In the genomic region with DNA sequence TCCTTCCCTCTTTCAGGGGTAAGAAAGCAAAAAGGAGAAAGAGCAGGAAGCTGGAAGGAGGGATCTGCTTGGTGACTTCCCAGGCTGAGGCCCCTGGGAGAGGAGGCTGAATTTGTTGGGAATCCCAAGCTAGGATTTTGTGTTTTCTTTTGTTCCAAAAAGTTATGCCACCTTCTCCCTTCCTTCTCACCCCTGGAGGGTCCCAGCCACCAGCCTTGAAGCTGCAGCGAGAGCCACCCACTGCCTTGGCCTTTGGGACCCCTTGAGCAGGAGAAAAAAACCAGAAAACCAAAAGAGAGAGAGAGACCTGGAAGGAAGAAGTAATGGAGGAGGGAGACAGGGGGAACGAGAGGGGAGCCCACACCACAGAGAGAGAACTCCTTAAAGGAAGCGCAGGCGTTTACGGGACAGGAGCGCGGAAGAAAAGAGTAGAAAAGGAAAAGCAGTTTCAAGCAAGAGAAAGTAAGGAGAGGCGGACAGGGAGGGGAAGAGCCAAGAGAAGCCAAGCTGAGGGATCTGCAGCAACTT, we compare ENCODE assay signal across 16 cellular contexts. TPM values are rescaled to one million over a fixed set of nuclear protein-coding genes. Genes with fewer than 3 reads are reported as not detected.
DNase-seq lines count a peak whose midpoint lies in the region; ATAC-seq and TF ChIP-seq lines count a peak whose summit lies in the region.
"Had no signal": no experiment of that assay in that cellular context is flagged by ENCODE, and none has a peak within 500 bp of the region (broad histone marks: within the 10 kb centered on the region; RNA-seq: fewer than 3 reads in every experiment).

No MANE protein-coding gene starts in this region.

- peaks cover 33% of the 10 kb centered on the region for H3K4me1 Mint-ChIP-seq in activated T-cell treated with anti-CD3 and anti-CD28 coated beads, Interleukin-2, amount 50 U/mL, for 72 hours (ENCODE audit: low read depth)
- peaks cover 11% of the 10 kb centered on the region for H3K4me1 Mint-ChIP-seq in activated T-helper 17 cell treated with anti-CD3 and anti-CD28 coated beads, Interleukin-2, amount 50 U/mL, for 72 hours

- no peak overlapping the region for H3K27ac ChIP-seq in iPS-20b (ENCODE audit: low read length)
- H3K27ac ChIP-seq in Peyer's patch = no peak overlapping the region
- H3K27ac ChIP-seq: gastrocnemius medialis, upper lobe of left lung had no signal

- H3K36me3 Mint-ChIP-seq in activated T-cell treated with anti-CD3 and anti-CD28 coated beads, Interleukin-2, amount 50 U/mL, for 72 hours (ENCODE audit: insufficient read depth in 2 of 2) = peaks cover 0 to 2% of the 10 kb centered on the region in 2 donors
- H3K36me3 Mint-ChIP-seq in activated T-helper 17 cell treated with anti-CD3 and anti-CD28 coated beads, Interleukin-2, amount 50 U/mL, for 72 hours (ENCODE audit: low read depth) = peaks cover 6% of the 10 kb centered on the region

- TF ChIP-seq POLR2A in Peyer's patch (IDR thresholded peaks at IDR 0.05) = no peak

- peaks cover 97% of the 10 kb centered on the region for H3K27me3 ChIP-seq in iPS-20b (ENCODE audit: insufficient read depth, low read length)
- H3K27me3 ChIP-seq in Peyer's patch = peaks cover 0 to 37% of the 10 kb centered on the region in 2 donors

- no peak for ATAC-seq in activated T-cell treated with anti-CD3 and anti-CD28 coated beads, Interleukin-2, amount 50 U/mL, for 72 hours (replicated peaks in 1 of 2)
- ATAC-seq in activated T-helper 17 cell treated with anti-CD3 and anti-CD28 coated beads, Interleukin-2, amount 50 U/mL, for 72 hours (replicated peaks) = no peak
- ATAC-seq in sciatic nerve = no peak
- ATAC-seq: gastrocnemius medialis, left ventricle myocardium superior had no signal

- H3K9me3 Mint-ChIP-seq in activated T-cell treated with anti-CD3 and anti-CD28 coated beads, Interleukin-2, amount 50 U/mL, for 72 hours = peaks cover 0 to 4% of the 10 kb centered on the region in 2 donors
- no peaks in the 10 kb centered on the region for H3K9me3 Mint-ChIP-seq in activated T-helper 17 cell treated with anti-CD3 and anti-CD28 coated beads, Interleukin-2, amount 50 U/mL, for 72 hours

- H3K9me3 ChIP-seq in iPS-20b (ENCODE audit: insufficient read depth, low read depth, low read length) (peaks cover 6% of the 10 kb centered on the region; the same call in 1 of the 2 replicates), Peyer's patch (no peaks in the 10 kb centered on the region)
- H3K9me3 ChIP-seq: gastrocnemius medialis, upper lobe of left lung had no signal

- H3K4me1 ChIP-seq in iPS-20b (ENCODE audit: insufficient read depth, low read length) (peaks cover 16% of the 10 kb centered on the region; the same call in 1 of the 2 replicates), Peyer's patch (peaks cover 0 to 19% (median 0%) of the 10 kb centered on the region in 4 donors)
- H3K4me1 ChIP-seq: gastrocnemius medialis had no signal

- no peak overlapping the region for H3K9ac ChIP-seq in iPS-20b (ENCODE audit: low read depth, low read length)

- peak overlapping the region; percentile 48; the same call in 1 of the 2 replicates for H3K4me3 ChIP-seq in iPS-20b (ENCODE audit: low read length)
- peak overlapping the region in 2 of 4 donors; percentile 25 to 35 for H3K4me3 ChIP-seq in Peyer's patch
- H3K4me3 ChIP-seq: gastrocnemius medialis had no signal

- intact Hi-C loops in sciatic nerve (cut with DNase I) = no loop called here

- H3K27ac Mint-ChIP-seq in activated T-cell treated with anti-CD3 and anti-CD28 coated beads, Interleukin-2, amount 50 U/mL, for 72 hours = no peak overlapping the region
- H3K27ac Mint-ChIP-seq in activated T-helper 17 cell treated with anti-CD3 and anti-CD28 coated beads, Interleukin-2, amount 50 U/mL, for 72 hours = no peak overlapping the region

- no peak for TF ChIP-seq CTCF in Peyer's patch (IDR thresholded peaks at IDR 0.05)

- no peak for DNase-seq in activated T-cell treated with anti-CD3 and anti-CD28 coated beads, Interleukin-2, amount 50 U/mL, for 72 hours
- DNase-seq in activated T-cell treated with anti-CD3 and anti-CD28 coated beads for 4 hours = no peak
- DNase-seq in sciatic nerve (ENCODE audit: low spot score) = peak; percentile 4
- no peak for DNase-seq in NCI-H1417 treated with DMSO at 0.1 percent for 48 hours (lab: John Stamatoyannopoulos, UW)
- no peak for DNase-seq in MV-4-11 (lab: John Stamatoyannopoulos, UW)
- no peak for DNase-seq in Peyer's patch
- DNase-seq: activated CD4-positive, CD25-positive, alpha-beta regulatory T cell treated with anti-CD3 and anti-CD28 coated beads, Interleukin-2, amount 50 U/mL, for 72 hours; gastrocnemius medialis; left ventricle myocardium superior; NCI-H1048; NCI-H226; occipital lobe had no signal

- H3K36me3 ChIP-seq in iPS-20b (ENCODE audit: insufficient read depth, low read depth, low read length) (no peaks in the 10 kb centered on the region), Peyer's patch (no peaks in the 10 kb centered on the region)
- H3K36me3 ChIP-seq: gastrocnemius medialis, upper lobe of left lung had no signal

- H3K4me3 Mint-ChIP-seq in activated T-cell treated with anti-CD3 and anti-CD28 coated beads, Interleukin-2, amount 50 U/mL, for 72 hours = peak overlapping the region; percentile 65 to 86
- H3K4me3 Mint-ChIP-seq in activated T-helper 17 cell treated with anti-CD3 and anti-CD28 coated beads, Interleukin-2, amount 50 U/mL, for 72 hours = peak overlapping the region; percentile 42

- peaks cover 79% of the 10 kb centered on the region for H3K27me3 Mint-ChIP-seq in activated T-cell treated with anti-CD3 and anti-CD28 coated beads, Interleukin-2, amount 50 U/mL, for 72 hours (ENCODE audit: low read depth)
- peaks cover 68% of the 10 kb centered on the region for H3K27me3 Mint-ChIP-seq in activated T-helper 17 cell treated with anti-CD3 and anti-CD28 coated beads, Interleukin-2, amount 50 U/mL, for 72 hours

RNA-seq across cellular contexts. Expression of a gene that starts 7.1 kb away (rescaled TPM):
- not detected for total RNA-seq in activated T-cell treated with anti-CD3 and anti-CD28 coated beads, Interleukin-2, amount 50 U/mL, for 72 hours
- total RNA-seq in activated T-helper 17 cell treated with anti-CD3 and anti-CD28 coated beads, Interleukin-2, amount 50 U/mL, for 72 hours = not detected
- total RNA-seq in sciatic nerve (not detected), Peyer's patch (not detected)
- total RNA-seq: gastrocnemius medialis, HT1080, left ventricle myocardium superior, upper lobe of left lung had no signal
